28 cellular contexts compared by ENCODE assay signal in genomic region chr6:105882833-105883232, GRCh38.
DNase-seq lines count a peak whose midpoint lies in the region; ATAC-seq, FAIRE-seq and TF ChIP-seq lines count a peak whose summit lies in the region.
"Had no signal": no experiment of that assay in that cellular context is flagged by ENCODE, and none has a peak within 500 bp of the region (broad histone marks: within the 10 kb centered on the region; RNA-seq: fewer than 3 reads in every experiment).

No MANE protein-coding gene starts in this region.

- no peak for FAIRE-seq in astrocyte (lab: Jason Lieb, UNC)
- FAIRE-seq: G401.6, GM18507, HTR-8/SVneo had no signal

- no peak overlapping the region for H2BK15ac ChIP-seq in IMR-90 (ENCODE audit: low read depth, low read length)

- no peak overlapping the region for H4K8ac ChIP-seq in IMR-90 (ENCODE audit: low read depth in 2 of 2, low read length in 2 of 2)

- H2AK5ac ChIP-seq in IMR-90 (ENCODE audit: low read depth, low read length), result no peak overlapping the region

- H3K18ac ChIP-seq in IMR-90 (ENCODE audit: low read depth, low read length), result peak overlapping the region; percentile 16; the same call in 1 of the 2 replicates

- no peak overlapping the region for H3K27ac ChIP-seq in IMR-90 (ENCODE audit: insufficient read depth, low read length)
- H3K27ac ChIP-seq in astrocyte (ENCODE audit: low read depth, low read length), result no peak overlapping the region
- H3K27ac ChIP-seq: 22Rv1, KMS-11 had no signal

- H3K4ac ChIP-seq in IMR-90 (ENCODE audit: low read depth, low read length), result no peak overlapping the region

- no peak overlapping the region for H3K9ac ChIP-seq in IMR-90 (ENCODE audit: low read depth, low read length)
- H3K9ac ChIP-seq in astrocyte (ENCODE audit: low read length), result no peak overlapping the region
- H3K9ac ChIP-seq: KMS-11 had no signal

- H2AK9ac ChIP-seq in IMR-90 (replicated peaks; ENCODE audit: low read depth, low read length, poor library complexity), result no peak overlapping the region

- WGBS in IMR-90 (ENCODE audit: extremely low coverage in 2 of 2, insufficient read length in 1 of 2), 2 experiments, result no CpG with 5 or more reads among the region's 2 CpGs

- H3K4me3 ChIP-seq in IMR-90 (ENCODE audit: insufficient read depth, low read depth, low read length), result no peak overlapping the region
- no peak overlapping the region for H3K4me3 ChIP-seq in astrocyte (ENCODE audit: insufficient read depth, low read depth, low read length)

- H3K4me3 Mint-ChIP-seq in activated CD4-positive, alpha-beta T cell treated with anti-CD3 and anti-CD28 coated beads, Interleukin-2, amount 10 ng/mL, durations not matched to agents 24 days and 14 days, result no peak overlapping the region
- no peak overlapping the region for H3K4me3 Mint-ChIP-seq in astrocyte (ENCODE audit: unreplicated experiment)
- no peak overlapping the region for H3K4me3 Mint-ChIP-seq in activated naive CD4-positive, alpha-beta T cell treated with anti-CD3 and anti-CD28 coated beads for 36 hours
- H3K4me3 Mint-ChIP-seq: T-helper 17 cell had no signal

- H2BK5ac ChIP-seq in IMR-90 (ENCODE audit: low read depth, low read length, poor library complexity, severe bottlenecking), result peak overlapping the region; percentile 15

- TF ChIP-seq RAD21 in IMR-90 (IDR thresholded peaks at IDR 0.05; ENCODE audit: low read length), result no peak

- H3K56ac ChIP-seq in IMR-90 (ENCODE audit: extremely low read depth, insufficient read depth, low read length), result no peak overlapping the region

- H2BK20ac ChIP-seq in IMR-90 (ENCODE audit: low read depth, low read length), result no peak overlapping the region

- no peak overlapping the region for H3K23ac ChIP-seq in IMR-90 (ENCODE audit: low read depth, low read length)

- H3K36me3 Mint-ChIP-seq in activated CD4-positive, alpha-beta T cell treated with anti-CD3 and anti-CD28 coated beads, Interleukin-2, amount 10 ng/mL, durations not matched to agents 24 days and 14 days (ENCODE audit: low read depth), result no peaks in the 10 kb centered on the region
- no peaks in the 10 kb centered on the region for H3K36me3 Mint-ChIP-seq in astrocyte (ENCODE audit: low read depth, unreplicated experiment)
- no peaks in the 10 kb centered on the region for H3K36me3 Mint-ChIP-seq in activated naive CD4-positive, alpha-beta T cell treated with anti-CD3 and anti-CD28 coated beads for 36 hours (ENCODE audit: low read depth)

- peaks cover 6% of the 10 kb centered on the region; the same call in 1 of the 2 replicates for H3K4me1 ChIP-seq in IMR-90 (ENCODE audit: control insufficient read depth, insufficient read depth, low read length)
- H3K4me1 ChIP-seq in astrocyte (ENCODE audit: insufficient read depth, low read length), result no peaks in the 10 kb centered on the region

- in situ Hi-C loops in IMR-90 (cut with MboI; ENCODE audit: low sequenced_read_pairs), result no loop called here

- POLR2A ChIA-PET in IMR-90 (lab: Charles Lee; ENCODE audit: unreplicated experiment), result no interaction called here

- no peak for TF ChIP-seq POLR2A in IMR-90 (IDR thresholded peaks at IDR 0.05; ENCODE audit: low read depth, low read length)

- no peaks in the 10 kb centered on the region for H3K79me2 ChIP-seq in astrocyte (ENCODE audit: insufficient read depth, low read length)

- peaks cover 3% of the 10 kb centered on the region for H3K27me3 Mint-ChIP-seq in activated CD4-positive, alpha-beta T cell treated with anti-CD3 and anti-CD28 coated beads, Interleukin-2, amount 10 ng/mL, durations not matched to agents 24 days and 14 days
- peaks cover 8% of the 10 kb centered on the region for H3K27me3 Mint-ChIP-seq in astrocyte (ENCODE audit: low read depth, unreplicated experiment)
- peaks cover 21% of the 10 kb centered on the region for H3K27me3 Mint-ChIP-seq in activated naive CD4-positive, alpha-beta T cell treated with anti-CD3 and anti-CD28 coated beads for 36 hours (ENCODE audit: low read depth)

- peak overlapping the region; percentile 9; the same call in 1 of the 2 replicates for H2BK120ac ChIP-seq in IMR-90 (ENCODE audit: low read depth, low read length)

- no peak overlapping the region; the same call in 1 of the 2 replicates for H4K5ac ChIP-seq in IMR-90 (ENCODE audit: low read depth, low read length)

- TF ChIP-seq CTCF in IMR-90 (conservative IDR thresholded peaks at IDR 0.05; ENCODE audit: low read depth, low read length), result no peak
- no peak for TF ChIP-seq CTCF in astrocyte (IDR thresholded peaks at IDR 0.05; ENCODE audit: insufficient read depth, low read depth, low read length)

- no TSS peak for BruUV-seq in IMR-90 (replicated peaks; lab: Mats Ljungman, UMichigan)

- intact Hi-C loops in activated CD4-positive, alpha-beta T cell treated with anti-CD3 and anti-CD28 coated beads, Interleukin-2, amount 10 ng/mL, durations not matched to agents 24 days and 14 days (cut with micrococcal nuclease), result loop anchor here (5.0 kb wide), 2 partner anchors 151 to 214 kb away; no protein-coding TSS in a partner anchor
- intact Hi-C loops in IMR-90 (cut with micrococcal nuclease), result no loop called here
- intact Hi-C loops in activated naive CD4-positive, alpha-beta T cell treated with anti-CD3 and anti-CD28 coated beads for 36 hours (cut with micrococcal nuclease), result no loop called here

- dilution Hi-C loops in IMR-90 (cut with HindIII; ENCODE audit: low sequenced_read_pairs, unreplicated experiment), result no loop called here

- DNase-seq in activated CD4-positive, alpha-beta T cell treated with anti-CD3 and anti-CD28 coated beads, Interleukin-2, amount 10 ng/mL, durations not matched to agents 24 days and 14 days, result peak; percentile 42
- DNase-seq in activated CD4-positive, alpha-beta T cell treated with anti-CD3 and anti-CD28 coated beads, Interleukin-2, amount 50 U/mL, for 1 hour, result no peak
- peak; percentile 44 for DNase-seq in IMR-90
- DNase-seq in astrocyte (ENCODE audit: low read depth), result peak; percentile 39
- DNase-seq in activated naive CD4-positive, alpha-beta T cell treated with anti-CD3 and anti-CD28 coated beads for 36 hours, result no peak
- DNase-seq: ACHN, DMS 273 treated with DMSO at 0.1 percent for 48 hours, DMS79 treated with DMSO at 0.1 percent for 48 hours, GOT3, NCI-H1105, NCI-H146, NCI-H2029 treated with DMSO at 0.1 percent for 48 hours, NCI-H345, NCI-H524, NCI-H774, OCI-M1, Right ventricle myocardium superior, SW 1271, T-helper 17 cell had no signal

- H3K79me1 ChIP-seq in IMR-90 (ENCODE audit: low read depth in 1 of 2, low read length in 2 of 2), result no peaks in the 10 kb centered on the region

- H3K4me1 Mint-ChIP-seq in activated CD4-positive, alpha-beta T cell treated with anti-CD3 and anti-CD28 coated beads, Interleukin-2, amount 10 ng/mL, durations not matched to agents 24 days and 14 days, result peaks cover 55% of the 10 kb centered on the region
- no peaks in the 10 kb centered on the region for H3K4me1 Mint-ChIP-seq in astrocyte (ENCODE audit: low read depth, unreplicated experiment)
- peaks cover 20% of the 10 kb centered on the region for H3K4me1 Mint-ChIP-seq in activated naive CD4-positive, alpha-beta T cell treated with anti-CD3 and anti-CD28 coated beads for 36 hours (ENCODE audit: low read depth)

- peaks cover 3% of the 10 kb centered on the region; the same call in 1 of the 2 replicates for H3K9me1 ChIP-seq in IMR-90 (ENCODE audit: insufficient read depth, low read length)

- H3K14ac ChIP-seq in IMR-90 (replicated peaks; ENCODE audit: low read depth, low read length), result no peak overlapping the region

- peak overlapping the region; percentile 65; the same call in 1 of the 2 replicates for H3K4me2 ChIP-seq in IMR-90 (ENCODE audit: low read depth, low read length)
- no peak overlapping the region for H3K4me2 ChIP-seq in astrocyte (ENCODE audit: low read length)
- H3K4me2 ChIP-seq: KMS-11 had no signal

- H3K36me3 ChIP-seq in IMR-90 (ENCODE audit: control insufficient read depth, insufficient read depth, low read length) (no peaks in the 10 kb centered on the region), astrocyte (ENCODE audit: insufficient read depth, low read length) (no peaks in the 10 kb centered on the region)

- H3K9me3 ChIP-seq in IMR-90 (ENCODE audit: control insufficient read depth, insufficient read depth, low read length) (no peaks in the 10 kb centered on the region), astrocyte (ENCODE audit: insufficient read depth, low read depth, low read length) (no peaks in the 10 kb centered on the region)

- H3K9me3 Mint-ChIP-seq in activated CD4-positive, alpha-beta T cell treated with anti-CD3 and anti-CD28 coated beads, Interleukin-2, amount 10 ng/mL, durations not matched to agents 24 days and 14 days, result peaks cover 14% of the 10 kb centered on the region
- no peaks in the 10 kb centered on the region for H3K9me3 Mint-ChIP-seq in astrocyte (ENCODE audit: unreplicated experiment)
- H3K9me3 Mint-ChIP-seq in activated naive CD4-positive, alpha-beta T cell treated with anti-CD3 and anti-CD28 coated beads for 36 hours, result no peaks in the 10 kb centered on the region

- H2AFZ ChIP-seq in IMR-90 (replicated peaks; ENCODE audit: low read length, poor library complexity), result no peak overlapping the region
- H2AFZ ChIP-seq in astrocyte (ENCODE audit: low read depth, low read length), result no peak overlapping the region

- ATAC-seq in IMR-90 (ENCODE audit: low read depth) (no peak), HG03175 (IDR thresholded peaks at IDR 0.05; ENCODE audit: unreplicated experiment) (no peak), HG02938 (IDR thresholded peaks at IDR 0.05; ENCODE audit: unreplicated experiment) (no peak), HG03045 (IDR thresholded peaks at IDR 0.05; ENCODE audit: unreplicated experiment) (no peak)
- ATAC-seq: HCT116, T-helper 17 cell had no signal

- H3K27me3 ChIP-seq in IMR-90 (ENCODE audit: control insufficient read depth, insufficient read depth, low read length), result no peaks in the 10 kb centered on the region
- peaks cover 2% of the 10 kb centered on the region for H3K27me3 ChIP-seq in astrocyte (ENCODE audit: insufficient read depth, low read length)

- H4K91ac ChIP-seq in IMR-90 (ENCODE audit: insufficient read depth, low read depth, low read length), result no peak overlapping the region

- no peaks in the 10 kb centered on the region for H4K20me1 ChIP-seq in IMR-90 (ENCODE audit: insufficient read depth, low read length)
- H4K20me1 ChIP-seq in astrocyte (ENCODE audit: insufficient read depth, low read length), result no peaks in the 10 kb centered on the region

- CTCF ChIA-PET in IMR-90 (lab: Yijun Ruan, JAX), result no interaction called here
- CTCF ChIA-PET in activated naive CD4-positive, alpha-beta T cell treated with anti-CD3 and anti-CD28 coated beads for 36 hours (lab: Charles Lee), result interaction anchor here (0.6 kb wide), 1 partner anchor 211 kb away, joined by 3 read pairs; no protein-coding TSS in a partner anchor

- H3K27ac Mint-ChIP-seq in activated CD4-positive, alpha-beta T cell treated with anti-CD3 and anti-CD28 coated beads, Interleukin-2, amount 10 ng/mL, durations not matched to agents 24 days and 14 days, result no peak overlapping the region
- no peak overlapping the region for H3K27ac Mint-ChIP-seq in astrocyte (ENCODE audit: unreplicated experiment)
- no peak overlapping the region for H3K27ac Mint-ChIP-seq in activated naive CD4-positive, alpha-beta T cell treated with anti-CD3 and anti-CD28 coated beads for 36 hours
- H3K27ac Mint-ChIP-seq: T-helper 17 cell had no signal

TF ChIP-seq in IMR-90, 13 proteins besides CTCF, POLR2A, EP300 and RAD21:
- no peak for TF ChIP-seq MXI1 (IDR thresholded peaks at IDR 0.05; ENCODE audit: borderline replicate concordance, low read depth, low read length)
- TF ChIP-seq RFX5 (IDR thresholded peaks at IDR 0.05; ENCODE audit: low read depth, low read length), result no peak

Comparison
In these comparisons a context has a peak if more than half of its experiments do, and no peak if none do; other contexts are left out.
1. DNase-seq: peak in activated CD4-positive, alpha-beta T cell treated with anti-CD3 and anti-CD28 coated beads, Interleukin-2, amount 10 ng/mL, durations not matched to agents 24 days and 14 days (single experiment), IMR-90 (single experiment) and astrocyte (single experiment); none in activated CD4-positive, alpha-beta T cell treated with anti-CD3 and anti-CD28 coated beads, Interleukin-2, amount 50 U/mL, for 1 hour (single experiment) and activated naive CD4-positive, alpha-beta T cell treated with anti-CD3 and anti-CD28 coated beads for 36 hours (single experiment).